ENCODE assay signal across 8 cellular contexts in the genomic region with DNA sequence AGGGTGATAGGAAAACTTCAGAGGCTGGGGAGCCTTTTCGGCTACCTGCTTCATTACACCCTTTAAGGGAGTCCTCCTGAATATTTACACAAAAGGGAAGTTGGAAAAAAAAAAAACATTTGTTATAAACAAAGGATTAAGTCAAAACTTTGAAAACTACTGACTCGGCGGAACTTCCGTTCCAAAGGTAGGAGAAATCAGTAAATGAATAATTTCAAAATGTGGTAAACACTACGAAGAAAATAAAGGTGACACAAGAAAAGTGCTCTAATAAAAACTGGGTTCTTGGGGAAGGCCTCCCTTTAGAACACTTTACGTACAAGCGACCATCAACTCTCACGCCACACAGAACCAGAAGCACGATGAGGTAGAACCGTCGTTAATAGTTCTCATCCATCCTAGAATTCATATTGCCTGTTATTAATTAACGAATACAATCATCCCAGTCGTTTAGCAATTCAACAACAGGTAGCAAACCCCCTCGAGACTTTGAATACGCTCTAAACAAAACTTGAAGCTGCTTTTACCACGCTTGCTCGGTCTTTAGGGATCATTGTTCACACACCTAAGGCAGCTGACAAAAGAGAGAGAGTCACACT. TPM values are rescaled to one million over a fixed set of nuclear protein-coding genes. Genes with fewer than 3 reads are reported as not detected.
DNase-seq lines count a peak whose midpoint lies in the region; FAIRE-seq and TF ChIP-seq lines count a peak whose summit lies in the region.

No MANE protein-coding gene starts in this region.

- H3K9me3 ChIP-seq in keratinocyte (ENCODE audit: control insufficient read depth, low read depth, low read length) = no peaks in the 10 kb centered on the region

- no peak for TF ChIP-seq CTCF in keratinocyte (optimal IDR thresholded peaks at IDR 0.05 in 1 of 3, IDR thresholded peaks at IDR 0.05 in 1 of 3, conservative IDR thresholded peaks at IDR 0.05 in 1 of 3; ENCODE audit: extremely low read depth in 1 of 3, insufficient read depth in 2 of 3, low read length in 3 of 3)

- peaks cover 2% of the 10 kb centered on the region for H3K27me3 Mint-ChIP-seq in T-helper 2 cell treated with Interferon-gamma antibody and Interleukin-4, amounts not matched to agents 5 μg/mL and 100 μg/mL, for 36 hours (ENCODE audit: low read depth)

- H3K36me3 ChIP-seq in keratinocyte (ENCODE audit: control insufficient read depth in 2 of 2, extremely low read depth in 1 of 2, insufficient read depth in 2 of 2, low read length in 2 of 2) = peaks cover 0 to 5% of the 10 kb centered on the region in 2 experiments

- peak overlapping the region; percentile 57 to 99 (median 93) for H3K4me3 ChIP-seq in keratinocyte (ENCODE audit: control insufficient read depth in 2 of 3, extremely low read depth in 1 of 3, insufficient read depth in 2 of 3, low read depth in 1 of 3, low read length in 3 of 3)

- H3K4me3 Mint-ChIP-seq in T-helper 2 cell treated with Interferon-gamma antibody and Interleukin-4, amounts not matched to agents 5 μg/mL and 100 μg/mL, for 36 hours = peak overlapping the region; percentile 92

- in situ Hi-C loops in KBM-7 (cut with MboI; ENCODE audit: low pct_unique_long_range_greater_than_20kb, low sequenced_read_pairs) = no loop called here

- H3K4me1 Mint-ChIP-seq in T-helper 2 cell treated with Interferon-gamma antibody and Interleukin-4, amounts not matched to agents 5 μg/mL and 100 μg/mL, for 36 hours (ENCODE audit: low read depth) = peaks cover 25% of the 10 kb centered on the region

- 0 to 1% (median 0%) methylated on average over 17 of the region's 17 CpGs for WGBS in adipose tissue, 3 donors

- H3K4me2 ChIP-seq in keratinocyte (ENCODE audit: control insufficient read depth, extremely low read depth, insufficient read depth, low read depth, low read length) = peak overlapping the region; percentile 85

- no peak for DNase-seq in T-helper 2 cell treated with Interferon-gamma antibody and Interleukin-4, amounts not matched to agents 5 μg/mL and 100 μg/mL, for 36 hours (ENCODE audit: low spot score)
- DNase-seq in T-helper 2 cell (no peak), KBM-7 (peak; percentile 65), keratinocyte (ENCODE audit: low read depth, low spot score) (no peak), substantia nigra (lab: John Stamatoyannopoulos, UW) (no peak), occipital lobe (lab: John Stamatoyannopoulos, UW) (no peak)
- no peak for DNase-seq in stimulated activated CD4-positive, alpha-beta T cell treated with anti-CD3 and anti-CD28 coated beads, Interleukin-15, amount 100 ng/mL, for 24 hours

- H3K27ac ChIP-seq in adipose tissue (ENCODE audit: low read depth, low read length) (peak overlapping the region; percentile 22), keratinocyte (ENCODE audit: control insufficient read depth, insufficient read depth, low read length) (peak overlapping the region; percentile 94), substantia nigra (ENCODE audit: low read depth, low read length, poor library complexity, severe bottlenecking) (peak overlapping the region; percentile 97)

- H3K9ac ChIP-seq in keratinocyte (ENCODE audit: control insufficient read depth, extremely low read depth, insufficient read depth, low read length) = peak overlapping the region; percentile 96

- dilution Hi-C loops in keratinocyte (cut with MboI; ENCODE audit: extremely low pct_ligation_motif_present, low sequenced_read_pairs) = no loop called here

- H3K36me3 Mint-ChIP-seq in T-helper 2 cell treated with Interferon-gamma antibody and Interleukin-4, amounts not matched to agents 5 μg/mL and 100 μg/mL, for 36 hours (ENCODE audit: low read depth) = peaks cover 7% of the 10 kb centered on the region

- peaks cover 19% of the 10 kb centered on the region for H3K4me1 ChIP-seq in keratinocyte (ENCODE audit: control insufficient read depth, extremely low read depth, insufficient read depth, low read length)

- H3K27me3 ChIP-seq in keratinocyte (ENCODE audit: control insufficient read depth, extremely low read depth, insufficient read depth, low read length) = no peaks in the 10 kb centered on the region

- no peak for FAIRE-seq in keratinocyte (lab: Jason Lieb, UNC)

- H3K79me2 ChIP-seq in keratinocyte (ENCODE audit: control insufficient read depth, insufficient read depth, low read length) = peaks cover 54% of the 10 kb centered on the region

- H3K9me3 Mint-ChIP-seq in T-helper 2 cell treated with Interferon-gamma antibody and Interleukin-4, amounts not matched to agents 5 μg/mL and 100 μg/mL, for 36 hours = no peaks in the 10 kb centered on the region

- H2AFZ ChIP-seq in keratinocyte (ENCODE audit: control insufficient read depth, low read length) = peak overlapping the region; percentile 14

- H3K27ac Mint-ChIP-seq in T-helper 2 cell treated with Interferon-gamma antibody and Interleukin-4, amounts not matched to agents 5 μg/mL and 100 μg/mL, for 36 hours = peak overlapping the region; percentile 92

- no peaks in the 10 kb centered on the region for H4K20me1 ChIP-seq in keratinocyte (ENCODE audit: control insufficient read depth, extremely low read depth, insufficient read depth, low read length)

- H3K9me1 ChIP-seq in keratinocyte (ENCODE audit: control insufficient read depth, extremely low read depth, insufficient read depth, low read length) = no peaks in the 10 kb centered on the region

RNA-seq across cellular contexts. Expression of a gene that starts 0.9 kb away (rescaled TPM):
- polyA plus RNA-seq in adipose tissue = 10 to 100 TPM; 11.5 to 21.3 (median 14.0) TPM
- polyA plus RNA-seq in keratinocyte = 21.4 to 39.7 TPM (median 29.7 TPM) in 3 replicates
- polyA plus RNA-seq in keratinocyte (2011; ENCODE audit: low read depth) = 51.9 TPM
- polyA plus RNA-seq in keratinocyte (2011; cell fraction: cytosol; rRNA removed) = 24.0 and 28.3 TPM in 2 replicates
- polyA plus RNA-seq in keratinocyte (2011; cell fraction: nucleus; rRNA removed) = 34.9 and 41.7 TPM in 2 replicates
- polyA plus RNA-seq in keratinocyte (2012; ENCODE audit: low replicate concordance) = 21.2 and 42.5 TPM in 2 replicates
- 36.7 to 110 TPM (median 58.3 TPM) in 3 replicates for polyA minus RNA-seq in keratinocyte
- polyA minus RNA-seq in keratinocyte (2011; cell fraction: cytosol; rRNA and poly(A)+ RNA removed) = 25.9 TPM
- polyA minus RNA-seq in keratinocyte (2011; cell fraction: nucleus; rRNA and poly(A)+ RNA removed) = 34.5 and 75.2 TPM in 2 replicates
- total RNA-seq in occipital lobe = 104 TPM

RNA-seq across cellular contexts. Expression of a gene that starts 22.1 kb away (rescaled TPM):
- 10 to 100 TPM; 23.1 to 45.9 (median 24.6) TPM for polyA plus RNA-seq in adipose tissue
- polyA plus RNA-seq in keratinocyte = 28.3 to 44.0 TPM (median 29.5 TPM) in 3 replicates
- 29.0 TPM for polyA plus RNA-seq in keratinocyte (2011; ENCODE audit: low read depth)
- 18.9 and 28.5 TPM in 2 replicates for polyA plus RNA-seq in keratinocyte (2011; cell fraction: cytosol; rRNA removed)
- polyA plus RNA-seq in keratinocyte (2011; cell fraction: nucleus; rRNA removed) = 73.9 and 84.8 TPM in 2 replicates
- polyA plus RNA-seq in keratinocyte (2012; ENCODE audit: low replicate concordance) = 30.4 and 39.6 TPM in 2 replicates
- 52.5 to 85.6 TPM (median 56.3 TPM) in 3 replicates for polyA minus RNA-seq in keratinocyte
- 49.1 TPM for polyA minus RNA-seq in keratinocyte (2011; cell fraction: cytosol; rRNA and poly(A)+ RNA removed)
- 60.2 and 66.4 TPM in 2 replicates for polyA minus RNA-seq in keratinocyte (2011; cell fraction: nucleus; rRNA and poly(A)+ RNA removed)
- 69.1 TPM for total RNA-seq in occipital lobe

Comparison
In these comparisons a context has a peak if more than half of its experiments do, and no peak if none do; other contexts are left out.
1. H3K27ac ChIP-seq: peak in every context shown above with its lines; median percentile 97 in substantia nigra; 94 in keratinocyte; 22 in adipose tissue.